ENCODE assay signal across 32 cellular contexts in genomic region chr11:126791446-126791845, GRCh38.
DNase-seq lines count a peak whose midpoint lies in the region; ATAC-seq and TF ChIP-seq lines count a peak whose summit lies in the region.
"Had no signal": no experiment of that assay in that cellular context is flagged by ENCODE, and none has a peak within 500 bp of the region (broad histone marks: within the 10 kb centered on the region; RNA-seq: fewer than 3 reads in every experiment).

No MANE protein-coding gene starts in this region.

- H2AFZ ChIP-seq in H9 (ENCODE audit: low read length) = no peak overlapping the region
- H2AFZ ChIP-seq: hepatocyte had no signal

- CTCF ChIA-PET in AG04450 (lab: Charles Lee) = interaction anchor here (0.8 to 2.2 kb wide), 5 partner anchors 9 to 311 kb away, joined by 3 to 20 read pairs (median 9); no protein-coding TSS in a partner anchor

- H3K36me3 ChIP-seq in heart right ventricle = no peaks in the 10 kb centered on the region
- H3K36me3 ChIP-seq: BE2C, breast epithelium, gastrocnemius medialis, left ventricle myocardium inferior, tibial nerve had no signal

- H3K14ac ChIP-seq in H9 (ENCODE audit: insufficient read depth, low read length) = no peak overlapping the region

- H3K27me3 ChIP-seq in AG04450 (ENCODE audit: control insufficient read depth, insufficient read depth, low read length) (no peaks in the 10 kb centered on the region), H9 (ENCODE audit: insufficient read depth, low read length) (no peaks in the 10 kb centered on the region), heart right ventricle (peaks cover 0 to 43% (median 5%) of the 10 kb centered on the region in 7 donors)
- H3K27me3 ChIP-seq: breast epithelium, gastrocnemius medialis had no signal

- H3K27ac Mint-ChIP-seq in H9 = 0 out of 7 replicates have a peak overlapping the region, but pooled peaks of 1 of the 3 experiments have one; percentile 33
- H3K27ac Mint-ChIP-seq: activated T-cell treated with anti-CD3 and anti-CD28 coated beads, Interleukin-2, amount 50 U/mL, for 72 hours; IgD-negative memory B cell; naive thymus-derived CD4-positive, alpha-beta T cell; stimulated activated naive CD8-positive, alpha-beta T cell treated with anti-CD3 and anti-CD28 coated beads, Interleukin-15, amount 100 ng/mL, for 72 hours had no signal

- no peak overlapping the region for H3K23ac ChIP-seq in H9 (ENCODE audit: insufficient read length, low read depth, low read length)

- no peak overlapping the region for H2BK5ac ChIP-seq in H9 (ENCODE audit: insufficient read length, low read length)

- no peak for DNase-seq in AG04450 (ENCODE audit: low read depth, low spot score)
- DNase-seq in H9 = peak; percentile 75
- DNase-seq in astrocyte of the hippocampus (ENCODE audit: low read depth, low spot score) = peak; percentile 44
- peak; percentile 82 for DNase-seq in iPS-NIHi7 (ENCODE audit: extremely low spot score)
- DNase-seq in SKM-1 (lab: John Stamatoyannopoulos, UW; ENCODE audit: unreplicated experiment) = no peak
- DNase-seq in C1 segment of cervical spinal cord (lab: John Stamatoyannopoulos, UW) = no peak
- DNase-seq in heart right ventricle = no peak
- DNase-seq: activated CD4-positive, CD25-positive, alpha-beta regulatory T cell; activated naive CD4-positive, alpha-beta T cell; activated T-cell treated with anti-CD3 and anti-CD28 coated beads, Interleukin-2, amount 50 U/mL, for 72 hours; BE2C; Caco-2; DMS79; effector CD8-positive, alpha-beta T cell; gastrocnemius medialis; GOT3; left ventricle myocardium inferior; naive thymus-derived CD4-positive, alpha-beta T cell; NCI-H1048; NCI-H1694 treated with DMSO at 0.1 percent for 48 hours; NCI-H524 treated with DMSO at 0.1 percent for 48 hours; PC-3; Right ventricle myocardium superior; stimulated activated naive CD8-positive, alpha-beta T cell treated with anti-CD3 and anti-CD28 coated beads, Interleukin-15, amount 100 ng/mL, for 72 hours; SW 1271; T-helper 9 cell had no signal

- H2BK12ac ChIP-seq in H9 (ENCODE audit: insufficient read length, low read depth, low read length) = no peak overlapping the region

- H3K27me3 Mint-ChIP-seq in H9 (ENCODE audit: low read depth) = peaks cover 4% of the 10 kb centered on the region; the same call in 1 of the 2 replicates
- H3K27me3 Mint-ChIP-seq: stimulated activated naive CD8-positive, alpha-beta T cell treated with anti-CD3 and anti-CD28 coated beads, Interleukin-15, amount 100 ng/mL, for 72 hours had no signal

- H4K91ac ChIP-seq in H9 (ENCODE audit: insufficient read length, low read depth, low read length) = no peak overlapping the region

- H3K4me2 ChIP-seq in H9 (ENCODE audit: insufficient read depth, insufficient read length, low read length) = no peak overlapping the region
- H3K4me2 ChIP-seq: hepatocyte had no signal

- H3K23me2 ChIP-seq in H9 (ENCODE audit: insufficient read length, low read depth, low read length, poor library complexity, severe bottlenecking) = no peaks in the 10 kb centered on the region

- intact Hi-C loops in heart right ventricle (cut with DNase I) = no loop called here

- WGBS in H9 (ENCODE audit: extremely low coverage, insufficient read length, low lambda C conversion rate) = no CpG with 5 or more reads among the region's 3 CpGs
- WGBS in heart right ventricle, 2 donors = 65 to 71% methylated on average over 3 of the region's 3 CpGs

- ATAC-seq in heart right ventricle = no peak
- no peak for ATAC-seq in GM21529 (IDR thresholded peaks at IDR 0.05; ENCODE audit: unreplicated experiment)
- ATAC-seq: activated T-cell treated with anti-CD3 and anti-CD28 coated beads, Interleukin-2, amount 50 U/mL, for 72 hours; gastrocnemius medialis; naive thymus-derived CD4-positive, alpha-beta T cell; PC-3; stimulated activated naive CD8-positive, alpha-beta T cell treated with anti-CD3 and anti-CD28 coated beads, Interleukin-15, amount 100 ng/mL, for 72 hours had no signal

- no peak overlapping the region for H3K18ac ChIP-seq in H9 (ENCODE audit: insufficient read length, low read depth, low read length)

- H3K9me3 ChIP-seq in AG04450 (ENCODE audit: control insufficient read depth, insufficient read depth, low read length) = no peaks in the 10 kb centered on the region
- H3K9me3 ChIP-seq in H9 (ENCODE audit: control insufficient read depth, low read depth, low read length) = no peaks in the 10 kb centered on the region
- no peaks in the 10 kb centered on the region for H3K9me3 ChIP-seq in heart right ventricle
- H3K9me3 ChIP-seq: BE2C, breast epithelium, Caco-2, gastrocnemius medialis, left ventricle myocardium inferior, tibial nerve had no signal

- H3K9me3 Mint-ChIP-seq in H9 = no peaks in the 10 kb centered on the region

- no peak overlapping the region for H3K4me3 ChIP-seq in AG04450 (ENCODE audit: low read depth, low read length)
- H3K4me3 ChIP-seq in heart right ventricle = no peak overlapping the region
- H3K4me3 ChIP-seq: breast epithelium, gastrocnemius medialis, hepatocyte, left ventricle myocardium inferior, skin epidermis, tibial nerve had no signal

- TF ChIP-seq CTCF in AG04450 (IDR thresholded peaks at IDR 0.05; ENCODE audit: low read depth, low read length) (peak; percentile 35), H9 (conservative IDR thresholded peaks at IDR 0.05) (peak; percentile 68), heart right ventricle (IDR thresholded peaks at IDR 0.05) (no peak)

- H2BK15ac ChIP-seq in H9 (ENCODE audit: low read depth, low read length) = no peak overlapping the region

- no peak overlapping the region for H2BK20ac ChIP-seq in H9 (ENCODE audit: low read depth, low read length, poor library complexity, severe bottlenecking)

- H4K8ac ChIP-seq in H9 (replicated peaks; ENCODE audit: insufficient read length, low read depth, low read length) = no peak overlapping the region

- H4K20me1 ChIP-seq in H9 (ENCODE audit: control insufficient read depth, insufficient read depth, insufficient read length) = no peaks in the 10 kb centered on the region

- no peak overlapping the region for H3K9ac ChIP-seq in H9 (ENCODE audit: extremely low read depth, insufficient read length, low read length)

- no peak overlapping the region for H3K4ac ChIP-seq in H9 (ENCODE audit: low read depth, low read length)

- peaks cover 11 to 14% of the 10 kb centered on the region in 2 experiments for H3K4me1 Mint-ChIP-seq in H9
- H3K4me1 Mint-ChIP-seq: IgD-negative memory B cell; naive thymus-derived CD4-positive, alpha-beta T cell; stimulated activated naive CD8-positive, alpha-beta T cell treated with anti-CD3 and anti-CD28 coated beads, Interleukin-15, amount 100 ng/mL, for 72 hours had no signal

- no peaks in the 10 kb centered on the region for H3K79me1 ChIP-seq in H9 (ENCODE audit: insufficient read depth, low read depth, low read length, poor library complexity, severe bottlenecking)

- no peak overlapping the region for H2BK120ac ChIP-seq in H9 (ENCODE audit: low read depth, low read length, poor library complexity, severe bottlenecking)

- H3K56ac ChIP-seq in H9 (ENCODE audit: insufficient read length, low read depth, low read length) = no peak overlapping the region

- no peak overlapping the region for H3K4me3 Mint-ChIP-seq in H9
- H3K4me3 Mint-ChIP-seq: activated T-cell treated with anti-CD3 and anti-CD28 coated beads, Interleukin-2, amount 50 U/mL, for 72 hours; IgD-negative memory B cell; naive thymus-derived CD4-positive, alpha-beta T cell; stimulated activated naive CD8-positive, alpha-beta T cell treated with anti-CD3 and anti-CD28 coated beads, Interleukin-15, amount 100 ng/mL, for 72 hours had no signal

- H3T11ph ChIP-seq in H9 (ENCODE audit: low read length) = no peak overlapping the region

- H3K79me2 ChIP-seq in H9 (ENCODE audit: insufficient read depth, low read length) = no peaks in the 10 kb centered on the region
- H3K79me2 ChIP-seq: hepatocyte had no signal

- no peak overlapping the region for H4K5ac ChIP-seq in H9 (ENCODE audit: insufficient read length, low read depth, low read length)

- POLR2A ChIA-PET in AG04450 (lab: Yijun Ruan, JAX) = no interaction called here

- H3K4me1 ChIP-seq in H9 (ENCODE audit: insufficient read depth, low read length) = no peaks in the 10 kb centered on the region
- no peaks in the 10 kb centered on the region for H3K4me1 ChIP-seq in heart right ventricle
- H3K4me1 ChIP-seq: BE2C, breast epithelium, Caco-2, gastrocnemius medialis, left ventricle myocardium inferior had no signal

- no peaks in the 10 kb centered on the region for H3K36me3 Mint-ChIP-seq in H9 (ENCODE audit: insufficient read depth in 1 of 3, low read depth in 3 of 3)
- H3K36me3 Mint-ChIP-seq: IgD-negative memory B cell; naive thymus-derived CD4-positive, alpha-beta T cell had no signal

- no peak overlapping the region for H2AK5ac ChIP-seq in H9 (ENCODE audit: insufficient read length, low read length)

- H3K27ac ChIP-seq in AG04450 (ENCODE audit: low read depth, low read length) (no peak overlapping the region), H9 (ENCODE audit: insufficient read length, low read depth, low read length) (no peak overlapping the region), heart right ventricle (no peak overlapping the region)
- H3K27ac ChIP-seq: breast epithelium, gastrocnemius medialis, hepatocyte, left ventricle myocardium inferior, skin epidermis, tibial nerve had no signal

Comparison
In these comparisons a context has a peak if more than half of its experiments do, and no peak if none do; other contexts are left out.
1. DNase-seq: peak in H9 (single experiment), astrocyte of the hippocampus (single experiment) and iPS-NIHi7 (single experiment); none in AG04450 (single experiment), SKM-1 (single experiment), C1 segment of cervical spinal cord (0 of 14) and heart right ventricle (0 of 2).
2. CTCF ChIP-seq: peak in AG04450 (single experiment) and H9 (single experiment); none in heart right ventricle (0 of 9).